ENCODE assay signal across 8 cellular contexts in genomic region chr1:173206816-173207595, GRCh38. TPM values are rescaled to one million over a fixed set of nuclear protein-coding genes. Genes with fewer than 3 reads are reported as not detected.
A peak's percentile ranks its signal among the peaks of the same experiment; 100 is the strongest.
DNase-seq lines count a peak whose midpoint lies in the region; ATAC-seq, FAIRE-seq and TF ChIP-seq lines count a peak whose summit lies in the region.

Gene TNFSF4 (minus strand): TSS chr1:173207331. CDS start chr1:173207176, 155 bp downstream.

- H3K4me1 ChIP-seq in Loucy (ENCODE audit: insufficient read depth, low read length, poor library complexity, severe bottlenecking): peaks cover 77% of the 10 kb centered on the region

- ATAC-seq in GM21528 (IDR thresholded peaks at IDR 0.05; ENCODE audit: low FRiP score, unreplicated experiment): no peak

- peaks cover 3% of the 10 kb centered on the region for H4K20me1 ChIP-seq in Loucy (ENCODE audit: insufficient read depth, low read length, poor library complexity, severe bottlenecking)

- peak within 1 kb of the TSS; percentile 76 for H3K4me3 Mint-ChIP-seq in activated naive CD8-positive, alpha-beta T cell treated with anti-CD3 and anti-CD28 coated beads for 36 hours

- no peaks in the 10 kb centered on the region for H3K27me3 ChIP-seq in Loucy (ENCODE audit: insufficient read depth, low read length, poor library complexity, severe bottlenecking)

- no peaks in the 10 kb centered on the region for H3K9me2 ChIP-seq in Loucy (replicated peaks; ENCODE audit: low read depth, low read length)

- H3K27me3 Mint-ChIP-seq in activated naive CD8-positive, alpha-beta T cell treated with anti-CD3 and anti-CD28 coated beads for 36 hours: no peaks in the 10 kb centered on the region

- peak within 1 kb of the TSS; percentile 35 for H3K4me3 ChIP-seq in AG10803 (ENCODE audit: low read length)
- H3K4me3 ChIP-seq in Loucy (ENCODE audit: low read length, poor library complexity, severe bottlenecking): peak within 1 kb of the TSS; percentile 79

- H3K9ac ChIP-seq in Loucy (ENCODE audit: low read depth, low read length, poor library complexity, severe bottlenecking): peak within 1 kb of the TSS; percentile 96

- TF ChIP-seq CTCF in AG10803 (conservative IDR thresholded peaks at IDR 0.05; ENCODE audit: low read length): no peak
- 0 out of 2 replicates have a peak, but pooled peaks have one; percentile 35 for TF ChIP-seq CTCF in Loucy (conservative IDR thresholded peaks at IDR 0.05; ENCODE audit: low read length)

- peaks cover 3% of the 10 kb centered on the region for H3K36me3 Mint-ChIP-seq in activated naive CD8-positive, alpha-beta T cell treated with anti-CD3 and anti-CD28 coated beads for 36 hours

- peak within 1 kb of the TSS; percentile 94 for H3K4me2 ChIP-seq in Loucy (ENCODE audit: low read depth, low read length, poor library complexity, severe bottlenecking)

- DNase-seq in AG10803 (ENCODE audit: low read depth) (peak; percentile 42), myocyte (ENCODE audit: low read depth) (peak; percentile 71), urothelium cell line (ENCODE audit: low spot score) (no peak), NCI-H1105 (lab: John Stamatoyannopoulos, UW) (no peak), dermis blood vessel endothelial cell (no peak)
- DNase-seq in activated naive CD8-positive, alpha-beta T cell treated with anti-CD3 and anti-CD28 coated beads for 36 hours: peak; percentile 28

- FAIRE-seq in urothelium cell line (lab: Jason Lieb, UNC): no peak

- peaks cover 64% of the 10 kb centered on the region for H3K4me1 Mint-ChIP-seq in activated naive CD8-positive, alpha-beta T cell treated with anti-CD3 and anti-CD28 coated beads for 36 hours

- H3K79me2 ChIP-seq in Loucy (ENCODE audit: insufficient read depth, low read length): peaks cover 29% of the 10 kb centered on the region

- no peaks in the 10 kb centered on the region for H3K9me3 Mint-ChIP-seq in activated naive CD8-positive, alpha-beta T cell treated with anti-CD3 and anti-CD28 coated beads for 36 hours

- H3K27ac Mint-ChIP-seq in activated naive CD8-positive, alpha-beta T cell treated with anti-CD3 and anti-CD28 coated beads for 36 hours: peak within 1 kb of the TSS; percentile 84

- H2AFZ ChIP-seq in Loucy (ENCODE audit: low read length): no peak within 1 kb of the TSS; the same call in 1 of the 2 replicates

- no peaks in the 10 kb centered on the region for H3K9me3 ChIP-seq in Loucy (ENCODE audit: insufficient read depth, low read depth, low read length)

- peaks cover 20% of the 10 kb centered on the region; the same call in 1 of the 2 replicates for H3F3A ChIP-seq in Loucy (ENCODE audit: low read depth)

- no peaks in the 10 kb centered on the region for H3K36me3 ChIP-seq in Loucy (ENCODE audit: insufficient read depth, low read length)

RNA-seq across cellular contexts. Expression of gene TNFSF4, which starts in this region (rescaled TPM):
- 1 to 10 TPM; 4.1 to 5.2 TPM for total RNA-seq in activated naive CD8-positive, alpha-beta T cell treated with anti-CD3 and anti-CD28 coated beads for 36 hours
- total RNA-seq in myocyte (4.3 and 8.7 TPM in 2 replicates), dermis blood vessel endothelial cell (2.7 TPM in 2 replicates)
- polyA plus RNA-seq in myocyte (2012): 30.0 TPM

Comparison
In these comparisons a context has a peak if more than half of its experiments do, and no peak if none do; other contexts are left out.
1. DNase-seq: peak in AG10803 (single experiment), activated naive CD8-positive, alpha-beta T cell treated with anti-CD3 and anti-CD28 coated beads for 36 hours (single experiment) and myocyte (single experiment); none in urothelium cell line (single experiment), NCI-H1105 (single experiment) and dermis blood vessel endothelial cell (single experiment).